8 cellular contexts compared by ENCODE assay signal in genomic region chr10:35379226-35380137, GRCh38. TPM values are rescaled to one million over a fixed set of nuclear protein-coding genes. Genes with fewer than 3 reads are reported as not detected.
DNase-seq lines count a peak whose midpoint lies in the region; ATAC-seq and TF ChIP-seq lines count a peak whose summit lies in the region.

No MANE protein-coding gene starts in this region.

- no peak overlapping the region for H2AFZ ChIP-seq in hepatocyte

- H3K27ac ChIP-seq in AG04450 (ENCODE audit: low read depth, low read length) = peak overlapping the region; percentile 59
- H3K27ac ChIP-seq in hepatocyte = peak overlapping the region; percentile 51

- H3K4me3 ChIP-seq in AG04450 (ENCODE audit: low read depth, low read length) = no peak overlapping the region
- H3K4me3 ChIP-seq in hepatocyte = no peak overlapping the region

- H3K4me1 ChIP-seq in hepatocyte (ENCODE audit: insufficient read depth) = peaks cover 6% of the 10 kb centered on the region

- peaks cover 0 to 2% of the 10 kb centered on the region in 2 donors for H3K36me3 Mint-ChIP-seq in activated T-cell treated with anti-CD3 and anti-CD28 coated beads, Interleukin-2, amount 50 U/mL, for 72 hours (ENCODE audit: insufficient read depth in 2 of 2)

- H3K9me2 ChIP-seq in hepatocyte (replicated peaks; ENCODE audit: insufficient read depth) = no peaks in the 10 kb centered on the region

- DNase-seq in AG04450 (ENCODE audit: low read depth, low spot score) = peak; percentile 41
- peak; percentile 18 to 25 for DNase-seq in activated T-cell treated with anti-CD3 and anti-CD28 coated beads, Interleukin-2, amount 50 U/mL, for 72 hours
- DNase-seq in hepatocyte (ENCODE audit: low spot score) = peak; percentile 34
- peak in 1 of 2 donors; percentile 20 for DNase-seq in stimulated activated naive CD8-positive, alpha-beta T cell treated with anti-CD3 and anti-CD28 coated beads, Interleukin-15, amount 100 ng/mL, for 72 hours
- no peak for DNase-seq in NCI-H1694 treated with DMSO at 0.1 percent for 48 hours (lab: John Stamatoyannopoulos, UW)
- no peak for DNase-seq in iPS-NIHi11 (ENCODE audit: low spot score)

- H3K36me3 ChIP-seq in hepatocyte (replicated peaks; ENCODE audit: insufficient read depth, low read depth) = no peaks in the 10 kb centered on the region

- H3K9me3 ChIP-seq in AG04450 (ENCODE audit: control insufficient read depth, insufficient read depth, low read length) (no peaks in the 10 kb centered on the region), hepatocyte (ENCODE audit: low read depth) (no peaks in the 10 kb centered on the region)

- POLR2A ChIA-PET in AG04450 (lab: Yijun Ruan, JAX) = no interaction called here

- CTCF ChIA-PET in AG04450 (lab: Charles Lee) = interaction anchor here (0.5 to 1.2 kb wide), 4 partner anchors 65 to 259 kb away, joined by 3 to 6 read pairs (median 3); no protein-coding TSS in a partner anchor

- peak overlapping the region; percentile 45 for H3K27ac Mint-ChIP-seq in activated T-cell treated with anti-CD3 and anti-CD28 coated beads, Interleukin-2, amount 50 U/mL, for 72 hours
- peak overlapping the region; percentile 65 to 79 for H3K27ac Mint-ChIP-seq in stimulated activated naive CD8-positive, alpha-beta T cell treated with anti-CD3 and anti-CD28 coated beads, Interleukin-15, amount 100 ng/mL, for 72 hours

- peaks cover 13% of the 10 kb centered on the region for H4K20me1 ChIP-seq in hepatocyte (ENCODE audit: insufficient read depth, poor library complexity, severe bottlenecking)

- no peaks in the 10 kb centered on the region for H3K27me3 ChIP-seq in AG04450 (ENCODE audit: control insufficient read depth, insufficient read depth, low read length)
- no peaks in the 10 kb centered on the region for H3K27me3 ChIP-seq in hepatocyte

- peak overlapping the region; percentile 46 to 53 for H3K4me3 Mint-ChIP-seq in activated T-cell treated with anti-CD3 and anti-CD28 coated beads, Interleukin-2, amount 50 U/mL, for 72 hours
- peak overlapping the region; percentile 8 to 52 for H3K4me3 Mint-ChIP-seq in stimulated activated naive CD8-positive, alpha-beta T cell treated with anti-CD3 and anti-CD28 coated beads, Interleukin-15, amount 100 ng/mL, for 72 hours

- no peaks in the 10 kb centered on the region for H3K9me3 Mint-ChIP-seq in activated T-cell treated with anti-CD3 and anti-CD28 coated beads, Interleukin-2, amount 50 U/mL, for 72 hours
- no peaks in the 10 kb centered on the region for H3K9me3 Mint-ChIP-seq in stimulated activated naive CD8-positive, alpha-beta T cell treated with anti-CD3 and anti-CD28 coated beads, Interleukin-15, amount 100 ng/mL, for 72 hours

- peaks cover 71% of the 10 kb centered on the region for H3K4me1 Mint-ChIP-seq in activated T-cell treated with anti-CD3 and anti-CD28 coated beads, Interleukin-2, amount 50 U/mL, for 72 hours (ENCODE audit: low read depth)
- H3K4me1 Mint-ChIP-seq in stimulated activated naive CD8-positive, alpha-beta T cell treated with anti-CD3 and anti-CD28 coated beads, Interleukin-15, amount 100 ng/mL, for 72 hours = peaks cover 64% of the 10 kb centered on the region

- H3K79me2 ChIP-seq in hepatocyte = peaks cover 100% of the 10 kb centered on the region

- WGBS in hepatocyte (ENCODE audit: low lambda C conversion rate, missing lambda C conversion rate) = 75% methylated on average over 11 of the region's 11 CpGs

- no peak for TF ChIP-seq CTCF in AG04450 (IDR thresholded peaks at IDR 0.05; ENCODE audit: low read depth, low read length)
- no peak for TF ChIP-seq CTCF in hepatocyte (IDR thresholded peaks at IDR 0.05; ENCODE audit: poor library complexity)

- ATAC-seq in GM18907 (IDR thresholded peaks at IDR 0.05; ENCODE audit: unreplicated experiment) = peak; percentile 88
- peak; percentile 74 for ATAC-seq in HG03097 (IDR thresholded peaks at IDR 0.05; ENCODE audit: low FRiP score, unreplicated experiment)
- ATAC-seq in activated T-cell treated with anti-CD3 and anti-CD28 coated beads, Interleukin-2, amount 50 U/mL, for 72 hours (replicated peaks in 1 of 2) = peak; percentile 30 to 35
- ATAC-seq in stimulated activated naive CD8-positive, alpha-beta T cell treated with anti-CD3 and anti-CD28 coated beads, Interleukin-15, amount 100 ng/mL, for 72 hours = peak; percentile 67

- no peak overlapping the region for H3K4me2 ChIP-seq in hepatocyte

- no peaks in the 10 kb centered on the region for H3K27me3 Mint-ChIP-seq in activated T-cell treated with anti-CD3 and anti-CD28 coated beads, Interleukin-2, amount 50 U/mL, for 72 hours (ENCODE audit: low read depth)
- no peaks in the 10 kb centered on the region for H3K27me3 Mint-ChIP-seq in stimulated activated naive CD8-positive, alpha-beta T cell treated with anti-CD3 and anti-CD28 coated beads, Interleukin-15, amount 100 ng/mL, for 72 hours

RNA-seq across cellular contexts. Expression of gene CCNY, which starts 43.2 kb away (rescaled TPM):
- polyA plus RNA-seq in AG04450 (2011; rRNA removed) (90.2 and 97.3 TPM in 2 replicates), hepatocyte (51.3 and 55.8 TPM in 2 replicates)
- polyA minus RNA-seq in AG04450 (2011; rRNA and poly(A)+ RNA removed) = 91.1 and 94.3 TPM in 2 replicates
- 10 to 100 TPM; 54.1 to 78.6 TPM for total RNA-seq in activated T-cell treated with anti-CD3 and anti-CD28 coated beads, Interleukin-2, amount 50 U/mL, for 72 hours
- total RNA-seq in hepatocyte = 51.1 and 51.5 TPM in 2 replicates

Comparison
In these comparisons a context has a peak if more than half of its experiments do, and no peak if none do; other contexts are left out.
1. DNase-seq: peak in AG04450 (single experiment), activated T-cell treated with anti-CD3 and anti-CD28 coated beads, Interleukin-2, amount 50 U/mL, for 72 hours (2 of 2) and hepatocyte (single experiment); none in NCI-H1694 treated with DMSO at 0.1 percent for 48 hours (single experiment) and iPS-NIHi11 (single experiment).
2. ATAC-seq: peak in every context shown above with its lines; median percentile 88 in GM18907; 74 in HG03097; 67 in stimulated activated naive CD8-positive, alpha-beta T cell treated with anti-CD3 and anti-CD28 coated beads, Interleukin-15, amount 100 ng/mL, for 72 hours; 32 in activated T-cell treated with anti-CD3 and anti-CD28 coated beads, Interleukin-2, amount 50 U/mL, for 72 hours.